8 cellular contexts compared by ENCODE assay signal in the genomic region with DNA sequence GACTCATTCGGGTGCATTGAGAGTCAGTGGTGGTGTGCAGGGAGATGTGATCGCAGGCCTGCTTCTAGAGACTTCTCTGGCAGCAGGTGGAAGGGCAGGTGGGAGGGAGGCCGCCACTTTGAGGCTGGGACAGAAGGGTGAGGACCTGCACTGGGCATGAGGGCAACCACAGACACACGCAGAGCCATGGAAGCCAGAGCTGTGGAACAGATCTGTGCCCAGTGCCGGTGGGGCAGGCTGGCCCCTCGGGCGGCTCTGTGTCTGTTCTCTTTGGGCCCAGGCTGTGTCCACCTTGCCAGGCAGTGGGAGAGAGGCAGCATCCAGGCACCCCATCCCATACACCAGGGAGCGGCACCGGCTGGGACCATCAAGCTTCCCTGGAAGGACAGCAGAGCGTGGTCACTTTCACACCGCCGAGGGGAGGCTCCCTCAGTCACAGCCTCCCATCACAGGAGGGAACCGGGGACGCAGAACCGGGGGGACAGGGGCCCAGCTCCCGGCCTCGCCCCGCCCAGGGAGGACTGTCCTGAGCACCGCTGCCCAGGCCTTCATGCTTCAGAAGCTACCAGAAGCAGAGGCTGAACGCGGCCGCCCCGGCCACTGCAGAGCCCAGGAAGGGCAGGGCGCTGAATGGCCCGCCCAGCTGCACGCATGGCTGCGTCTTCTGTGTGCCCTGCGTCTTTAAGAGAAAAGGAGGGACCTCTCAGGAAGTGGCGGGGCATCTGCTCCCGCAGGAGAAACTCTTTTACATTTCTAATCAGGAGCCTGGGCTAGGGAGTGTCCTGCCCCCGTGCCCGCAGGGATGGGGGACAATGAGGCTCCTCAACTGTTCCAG. TPM values are rescaled to one million over a fixed set of nuclear protein-coding genes. Genes with fewer than 3 reads are reported as not detected.
DNase-seq lines count a peak whose midpoint lies in the region; ATAC-seq and TF ChIP-seq lines count a peak whose summit lies in the region.

No MANE protein-coding gene starts in this region.

- H3K36me3 Mint-ChIP-seq in activated naive CD4-positive, alpha-beta T cell treated with anti-CD3 and anti-CD28 coated beads, Interleukin-2, amount 10 ng/mL, durations not matched to agents 7 days and 5 days, result peaks cover 2% of the 10 kb centered on the region

- H3K27me3 Mint-ChIP-seq in activated naive CD4-positive, alpha-beta T cell treated with anti-CD3 and anti-CD28 coated beads, Interleukin-2, amount 10 ng/mL, durations not matched to agents 7 days and 5 days, result peaks cover 63% of the 10 kb centered on the region

- H3K4me1 ChIP-seq in PC-3 (ENCODE audit: insufficient read depth, low read length) (no peaks in the 10 kb centered on the region), A673 (ENCODE audit: insufficient read depth, low read length, poor library complexity, severe bottlenecking) (no peaks in the 10 kb centered on the region)

- no peak overlapping the region for H3K9ac ChIP-seq in PC-3 (ENCODE audit: low read length)

- peaks cover 2% of the 10 kb centered on the region for H3K9me3 Mint-ChIP-seq in activated naive CD4-positive, alpha-beta T cell treated with anti-CD3 and anti-CD28 coated beads, Interleukin-2, amount 10 ng/mL, durations not matched to agents 7 days and 5 days

- peaks cover 29% of the 10 kb centered on the region for H3K4me1 Mint-ChIP-seq in activated naive CD4-positive, alpha-beta T cell treated with anti-CD3 and anti-CD28 coated beads, Interleukin-2, amount 10 ng/mL, durations not matched to agents 7 days and 5 days

- H3F3A ChIP-seq in PC-3 (ENCODE audit: low read length, unreplicated experiment), result no peaks in the 10 kb centered on the region

- H3K9me3 ChIP-seq in PC-3 (ENCODE audit: low read length) (no peaks in the 10 kb centered on the region), A673 (ENCODE audit: low read depth, low read length, poor library complexity, severe bottlenecking) (no peaks in the 10 kb centered on the region)

- POLR2A ChIA-PET in PC-3 (lab: Charles Lee; ENCODE audit: unreplicated experiment) (no interaction called here), A673 (lab: Charles Lee; ENCODE audit: low non-redundant PET) (no interaction called here)

- no peaks in the 10 kb centered on the region for H3K36me3 ChIP-seq in PC-3 (ENCODE audit: low read depth, low read length)
- no peaks in the 10 kb centered on the region for H3K36me3 ChIP-seq in A673 (ENCODE audit: insufficient read depth, low read length, poor library complexity, severe bottlenecking)

- H3K27me3 ChIP-seq in PC-3 (ENCODE audit: low read length), result peaks cover 60% of the 10 kb centered on the region
- H3K27me3 ChIP-seq in A673 (replicated peaks; ENCODE audit: insufficient read depth, low read depth, low read length, poor library complexity), result peaks cover 6% of the 10 kb centered on the region

- H3K27ac ChIP-seq in PC-3 (ENCODE audit: low read length) (no peak overlapping the region), A673 (ENCODE audit: low read depth, low read length, poor library complexity, severe bottlenecking) (no peak overlapping the region)

- BruUV-seq in PC-3 (replicated peaks; lab: Mats Ljungman, UMichigan) (no TSS peak), A673 (replicated peaks; lab: Mats Ljungman, UMichigan) (no TSS peak)

- intact Hi-C loops in PC-3 (cut with micrococcal nuclease) (no loop called here), sciatic nerve (cut with DNase I) (no loop called here), A673 (cut with micrococcal nuclease; ENCODE audit: unreplicated experiment) (no loop called here)

- peak overlapping the region; percentile 38; the same call in 1 of the 2 replicates for H2AFZ ChIP-seq in PC-3 (ENCODE audit: low read length)

- H3K79me2 ChIP-seq in PC-3 (ENCODE audit: low read length), result no peaks in the 10 kb centered on the region

- no peak overlapping the region for H3K4me2 ChIP-seq in PC-3 (ENCODE audit: low read length)

- no peaks in the 10 kb centered on the region for H4K20me1 ChIP-seq in PC-3 (ENCODE audit: low read length)

- ATAC-seq in PC-3, result peak; percentile 37
- peak; percentile 71 for ATAC-seq in sciatic nerve

- CTCF ChIA-PET in activated naive CD4-positive, alpha-beta T cell treated with anti-CD3 and anti-CD28 coated beads, Interleukin-2, amount 10 ng/mL, durations not matched to agents 7 days and 5 days (lab: Charles Lee), result interaction anchor here (0.7 kb wide), 1 partner anchor 35 kb away, joined by 3 read pairs; no protein-coding TSS in a partner anchor
- CTCF ChIA-PET in PC-3 (lab: Charles Lee), result no interaction called here
- CTCF ChIA-PET in A673 (lab: Charles Lee), result no interaction called here

- H3K4me3 Mint-ChIP-seq in activated naive CD4-positive, alpha-beta T cell treated with anti-CD3 and anti-CD28 coated beads, Interleukin-2, amount 10 ng/mL, durations not matched to agents 7 days and 5 days, result peak overlapping the region; percentile 70

- no peak overlapping the region for H3K4me3 ChIP-seq in PC-3 (ENCODE audit: low read length)
- no peak overlapping the region for H3K4me3 ChIP-seq in A673 (ENCODE audit: low read depth, low read length, poor library complexity, severe bottlenecking)

- no peak for DNase-seq in activated naive CD4-positive, alpha-beta T cell treated with anti-CD3 and anti-CD28 coated beads, Interleukin-2, amount 10 ng/mL, durations not matched to agents 7 days and 5 days
- DNase-seq in activated naive CD4-positive, alpha-beta T cell treated with Interleukin-2 at 50 U/mL for 16 hours, result no peak
- no peak for DNase-seq in PC-3
- peak; percentile 5 for DNase-seq in glomerular visceral epithelial cell (ENCODE audit: extremely low spot score)
- no peak for DNase-seq in sciatic nerve (ENCODE audit: low spot score)
- DNase-seq in activated CD4-positive, CD25-positive, alpha-beta regulatory T cell treated with anti-CD3 and anti-CD28 coated beads, Interleukin-2, amount 50 U/mL, for 72 hours, result no peak
- DNase-seq in A673 (ENCODE audit: low spot score), result no peak
- DNase-seq in HuH-7 (ENCODE audit: low spot score), result no peak

- no peak for TF ChIP-seq CTCF in PC-3 (conservative IDR thresholded peaks at IDR 0.05; ENCODE audit: low read depth, low read length)
- no peak for TF ChIP-seq CTCF in A673 (conservative IDR thresholded peaks at IDR 0.05; ENCODE audit: low read depth, low read length)

- no peak overlapping the region for H3K27ac Mint-ChIP-seq in activated naive CD4-positive, alpha-beta T cell treated with anti-CD3 and anti-CD28 coated beads, Interleukin-2, amount 10 ng/mL, durations not matched to agents 7 days and 5 days

- no peaks in the 10 kb centered on the region for H3K9me2 ChIP-seq in PC-3 (replicated peaks; ENCODE audit: low read length)

RNA-seq across cellular contexts. Expression of a gene that starts 32.1 kb away (rescaled TPM):
- 2.3 and 2.4 TPM in 2 replicates for total RNA-seq in PC-3 (2014; rRNA removed)
- total RNA-seq in sciatic nerve, result not detected
- total RNA-seq in A673 (2021), result not detected in 2 replicates

RNA-seq across cellular contexts. Expression of a gene that starts 56.3 kb away (rescaled TPM):
- not detected in 2 replicates for total RNA-seq in PC-3 (2014; rRNA removed)
- not detected for total RNA-seq in sciatic nerve
- not detected in 2 replicates for total RNA-seq in A673 (2021)
